1 cellular context compared by ENCODE assay signal in the genomic region with DNA sequence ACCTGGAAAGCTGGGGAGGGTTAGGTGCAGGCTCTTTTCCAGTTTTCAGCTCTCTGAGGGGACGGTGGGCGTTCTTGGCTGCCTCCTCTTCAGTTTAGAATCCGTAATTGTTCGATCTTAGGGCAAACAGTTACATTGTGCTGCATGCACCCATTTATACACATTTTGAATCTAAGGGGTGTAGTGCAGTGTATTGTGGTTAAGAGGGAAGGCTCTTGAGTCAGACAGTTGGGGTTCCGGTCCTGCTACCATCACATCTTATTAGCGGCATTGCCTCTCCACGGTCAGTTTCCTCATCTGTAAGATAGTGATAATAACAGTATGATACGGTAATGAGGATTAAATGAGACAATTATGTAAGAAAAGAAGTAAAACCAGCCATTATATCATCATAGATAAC.
TF ChIP-seq lines count a peak whose summit lies in the region.

No MANE protein-coding gene starts in this region.

TF ChIP-seq in GM23338, 12 proteins besides CTCF, POLR2A, EP300 and RAD21 (continued from another document):
- TF ChIP-seq, protein P1, sequence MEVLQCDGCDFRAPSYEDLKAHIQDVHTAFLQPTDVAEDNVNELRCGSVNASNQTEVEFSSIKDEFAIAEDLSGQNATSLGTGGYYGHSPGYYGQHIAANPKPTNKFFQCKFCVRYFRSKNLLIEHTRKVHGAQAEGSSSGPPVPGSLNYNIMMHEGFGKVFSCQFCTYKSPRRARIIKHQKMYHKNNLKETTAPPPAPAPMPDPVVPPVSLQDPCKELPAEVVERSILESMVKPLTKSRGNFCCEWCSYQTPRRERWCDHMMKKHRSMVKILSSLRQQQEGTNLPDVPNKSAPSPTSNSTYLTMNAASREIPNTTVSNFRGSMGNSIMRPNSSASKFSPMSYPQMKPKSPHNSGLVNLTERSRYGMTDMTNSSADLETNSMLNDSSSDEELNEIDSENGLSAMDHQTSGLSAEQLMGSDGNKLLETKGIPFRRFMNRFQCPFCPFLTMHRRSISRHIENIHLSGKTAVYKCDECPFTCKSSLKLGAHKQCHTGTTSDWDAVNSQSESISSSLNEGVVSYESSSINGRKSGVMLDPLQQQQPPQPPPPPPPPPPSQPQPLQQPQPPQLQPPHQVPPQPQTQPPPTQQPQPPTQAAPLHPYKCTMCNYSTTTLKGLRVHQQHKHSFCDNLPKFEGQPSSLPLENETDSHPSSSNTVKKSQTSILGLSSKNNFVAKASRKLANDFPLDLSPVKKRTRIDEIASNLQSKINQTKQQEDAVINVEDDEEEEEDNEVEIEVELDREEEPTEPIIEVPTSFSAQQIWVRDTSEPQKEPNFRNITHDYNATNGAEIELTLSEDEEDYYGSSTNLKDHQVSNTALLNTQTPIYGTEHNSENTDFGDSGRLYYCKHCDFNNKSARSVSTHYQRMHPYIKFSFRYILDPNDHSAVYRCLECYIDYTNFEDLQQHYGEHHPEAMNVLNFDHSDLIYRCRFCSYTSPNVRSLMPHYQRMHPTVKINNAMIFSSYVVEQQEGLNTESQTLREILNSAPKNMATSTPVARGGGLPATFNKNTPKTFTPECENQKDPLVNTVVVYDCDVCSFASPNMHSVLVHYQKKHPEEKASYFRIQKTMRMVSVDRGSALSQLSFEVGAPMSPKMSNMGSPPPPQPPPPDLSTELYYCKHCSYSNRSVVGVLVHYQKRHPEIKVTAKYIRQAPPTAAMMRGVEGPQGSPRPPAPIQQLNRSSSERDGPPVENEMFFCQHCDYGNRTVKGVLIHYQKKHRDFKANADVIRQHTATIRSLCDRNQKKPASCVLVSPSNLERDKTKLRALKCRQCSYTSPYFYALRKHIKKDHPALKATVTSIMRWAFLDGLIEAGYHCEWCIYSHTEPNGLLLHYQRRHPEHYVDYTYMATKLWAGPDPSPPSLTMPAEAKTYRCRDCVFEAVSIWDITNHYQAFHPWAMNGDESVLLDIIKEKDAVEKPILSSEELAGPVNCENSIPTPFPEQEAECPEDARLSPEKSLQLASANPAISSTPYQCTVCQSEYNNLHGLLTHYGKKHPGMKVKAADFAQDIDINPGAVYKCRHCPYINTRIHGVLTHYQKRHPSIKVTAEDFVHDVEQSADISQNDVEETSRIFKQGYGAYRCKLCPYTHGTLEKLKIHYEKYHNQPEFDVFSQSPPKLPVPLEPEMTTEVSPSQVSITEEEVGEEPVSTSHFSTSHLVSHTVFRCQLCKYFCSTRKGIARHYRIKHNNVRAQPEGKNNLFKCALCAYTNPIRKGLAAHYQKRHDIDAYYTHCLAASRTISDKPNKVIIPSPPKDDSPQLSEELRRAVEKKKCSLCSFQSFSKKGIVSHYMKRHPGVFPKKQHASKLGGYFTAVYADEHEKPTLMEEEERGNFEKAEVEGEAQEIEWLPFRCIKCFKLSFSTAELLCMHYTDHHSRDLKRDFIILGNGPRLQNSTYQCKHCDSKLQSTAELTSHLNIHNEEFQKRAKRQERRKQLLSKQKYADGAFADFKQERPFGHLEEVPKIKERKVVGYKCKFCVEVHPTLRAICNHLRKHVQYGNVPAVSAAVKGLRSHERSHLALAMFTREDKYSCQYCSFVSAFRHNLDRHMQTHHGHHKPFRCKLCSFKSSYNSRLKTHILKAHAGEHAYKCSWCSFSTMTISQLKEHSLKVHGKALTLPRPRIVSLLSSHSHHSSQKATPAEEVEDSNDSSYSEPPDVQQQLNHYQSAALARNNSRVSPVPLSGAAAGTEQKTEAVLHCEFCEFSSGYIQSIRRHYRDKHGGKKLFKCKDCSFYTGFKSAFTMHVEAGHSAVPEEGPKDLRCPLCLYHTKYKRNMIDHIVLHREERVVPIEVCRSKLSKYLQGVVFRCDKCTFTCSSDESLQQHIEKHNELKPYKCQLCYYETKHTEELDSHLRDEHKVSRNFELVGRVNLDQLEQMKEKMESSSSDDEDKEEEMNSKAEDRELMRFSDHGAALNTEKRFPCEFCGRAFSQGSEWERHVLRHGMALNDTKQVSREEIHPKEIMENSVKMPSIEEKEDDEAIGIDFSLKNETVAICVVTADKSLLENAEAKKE (CRISPR knock-in tag; IDR thresholded peaks at IDR 0.05) = no peak
- TF ChIP-seq, protein P2, sequence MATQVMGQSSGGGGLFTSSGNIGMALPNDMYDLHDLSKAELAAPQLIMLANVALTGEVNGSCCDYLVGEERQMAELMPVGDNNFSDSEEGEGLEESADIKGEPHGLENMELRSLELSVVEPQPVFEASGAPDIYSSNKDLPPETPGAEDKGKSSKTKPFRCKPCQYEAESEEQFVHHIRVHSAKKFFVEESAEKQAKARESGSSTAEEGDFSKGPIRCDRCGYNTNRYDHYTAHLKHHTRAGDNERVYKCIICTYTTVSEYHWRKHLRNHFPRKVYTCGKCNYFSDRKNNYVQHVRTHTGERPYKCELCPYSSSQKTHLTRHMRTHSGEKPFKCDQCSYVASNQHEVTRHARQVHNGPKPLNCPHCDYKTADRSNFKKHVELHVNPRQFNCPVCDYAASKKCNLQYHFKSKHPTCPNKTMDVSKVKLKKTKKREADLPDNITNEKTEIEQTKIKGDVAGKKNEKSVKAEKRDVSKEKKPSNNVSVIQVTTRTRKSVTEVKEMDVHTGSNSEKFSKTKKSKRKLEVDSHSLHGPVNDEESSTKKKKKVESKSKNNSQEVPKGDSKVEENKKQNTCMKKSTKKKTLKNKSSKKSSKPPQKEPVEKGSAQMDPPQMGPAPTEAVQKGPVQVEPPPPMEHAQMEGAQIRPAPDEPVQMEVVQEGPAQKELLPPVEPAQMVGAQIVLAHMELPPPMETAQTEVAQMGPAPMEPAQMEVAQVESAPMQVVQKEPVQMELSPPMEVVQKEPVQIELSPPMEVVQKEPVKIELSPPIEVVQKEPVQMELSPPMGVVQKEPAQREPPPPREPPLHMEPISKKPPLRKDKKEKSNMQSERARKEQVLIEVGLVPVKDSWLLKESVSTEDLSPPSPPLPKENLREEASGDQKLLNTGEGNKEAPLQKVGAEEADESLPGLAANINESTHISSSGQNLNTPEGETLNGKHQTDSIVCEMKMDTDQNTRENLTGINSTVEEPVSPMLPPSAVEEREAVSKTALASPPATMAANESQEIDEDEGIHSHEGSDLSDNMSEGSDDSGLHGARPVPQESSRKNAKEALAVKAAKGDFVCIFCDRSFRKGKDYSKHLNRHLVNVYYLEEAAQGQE (IDR thresholded peaks at IDR 0.05; ENCODE audit: unreplicated experiment) = no peak
- TF ChIP-seq NANOG (IDR thresholded peaks at IDR 0.05; ENCODE audit: borderline replicate concordance) = no peak
- no peak for TF ChIP-seq ZNF331 (CRISPR knock-in tag; IDR thresholded peaks at IDR 0.05; ENCODE audit: low read depth)
